In genomic region chr15:38699633-38700230, GRCh38 we compare ENCODE assay signal across 8 cellular contexts.
DNase-seq lines count a peak whose midpoint lies in the region; ATAC-seq and TF ChIP-seq lines count a peak whose summit lies in the region.

No MANE protein-coding gene starts in this region.

- H3K27ac ChIP-seq in RWPE1: no peak overlapping the region
- no peak overlapping the region for H3K27ac ChIP-seq in prostate gland

- no peak for TF ChIP-seq POLR2A in prostate gland (IDR thresholded peaks at IDR 0.05)

- peaks cover 3% of the 10 kb centered on the region for H3K4me1 ChIP-seq in prostate gland (replicated peaks)

- no peaks in the 10 kb centered on the region for H3K9me3 ChIP-seq in prostate gland

- intact Hi-C loops in prostate gland (cut with DNase I): loop anchor here (10.0 kb wide), 1 partner anchor 225 kb away; no protein-coding TSS in a partner anchor

- DNase-seq in CMK (ENCODE audit: low read depth) (peak; percentile 62), HS-5 (ENCODE audit: low read depth) (peak; percentile 29), RWPE1 (ENCODE audit: low spot score) (peak; percentile 77), germinal center (ENCODE audit: low spot score) (peak; percentile 75), prostate gland (ENCODE audit: low spot score) (peak; percentile 58), NCI-H226 (no peak)
- DNase-seq in activated effector memory CD4-positive, alpha-beta T cell treated with anti-CD3 and anti-CD28 coated beads, Interleukin-2, amount 50 U/mL, for 16 hours: peak; percentile 86

- CTCF ChIA-PET in RWPE1 (lab: Yijun Ruan, JAX): interaction anchor here (0.5 to 1.8 kb wide), 26 partner anchors 8 to 1567 kb away, joined by 3 to 17 read pairs (median 4); partner anchors contain the start of gene RASGRP1

- no peaks in the 10 kb centered on the region for H3K27me3 ChIP-seq in prostate gland (replicated peaks; ENCODE audit: insufficient read depth)

- 83% methylated on average over 2 of the region's 2 CpGs for WGBS in prostate gland

- TF ChIP-seq CTCF in RWPE1 (conservative IDR thresholded peaks at IDR 0.05; ENCODE audit: low read depth) (peak; percentile 94), prostate gland (IDR thresholded peaks at IDR 0.05) (peak; percentile 59 to 75 (median 67))

- POLR2A ChIA-PET in RWPE1 (lab: Yijun Ruan, JAX; ENCODE audit: low non-redundant PET): no interaction called here

- H3K36me3 ChIP-seq in prostate gland: no peaks in the 10 kb centered on the region

- no peak overlapping the region for H3K4me3 ChIP-seq in prostate gland

- ATAC-seq in GM19324 (IDR thresholded peaks at IDR 0.05; ENCODE audit: low FRiP score, unreplicated experiment): peak; percentile 63
